ENCODE assay signal across 14 cellular contexts in the genomic region with DNA sequence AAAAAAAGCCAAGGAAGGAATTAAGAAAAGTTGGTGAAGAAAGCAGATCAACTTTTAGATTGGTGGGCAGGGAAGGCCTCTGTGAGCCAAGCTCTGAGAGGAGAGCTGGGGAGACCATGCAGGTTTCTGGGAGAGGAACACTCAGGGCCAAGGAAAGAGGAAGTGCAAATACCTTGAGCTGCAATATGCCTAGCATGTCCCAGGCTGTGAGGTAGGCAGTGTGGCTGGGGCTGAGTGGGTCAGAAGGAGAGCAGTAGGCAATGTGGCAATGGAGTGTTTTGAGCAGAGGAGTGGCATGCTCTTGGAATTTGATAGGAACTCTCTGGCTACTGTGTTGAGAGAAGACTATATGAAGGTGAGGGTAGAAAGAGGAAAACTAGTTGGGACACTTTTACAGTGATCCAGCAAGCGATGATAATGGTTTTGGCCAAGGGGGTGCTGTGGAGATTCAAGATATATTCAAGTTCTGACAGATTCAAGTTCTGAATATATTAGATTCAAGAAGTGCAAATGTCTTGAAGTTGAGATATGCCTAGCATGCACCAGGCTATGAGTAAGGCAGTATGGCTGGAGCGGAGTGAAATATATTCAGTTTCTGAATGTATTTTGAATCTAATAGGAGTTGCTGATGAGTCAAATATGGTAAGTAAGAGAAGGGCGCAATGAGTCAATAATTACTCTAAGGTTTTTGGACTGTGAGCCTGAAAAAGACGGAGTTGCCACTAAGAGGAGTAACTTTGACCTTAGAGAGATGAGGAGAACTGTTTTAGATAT.
A peak's percentile ranks its signal among the peaks of the same experiment; 100 is the strongest.
DNase-seq lines count a peak whose midpoint lies in the region; ATAC-seq and TF ChIP-seq lines count a peak whose summit lies in the region.
"Had no signal": no experiment of that assay in that cellular context is flagged by ENCODE, and none has a peak within 500 bp of the region (broad histone marks: within the 10 kb centered on the region; RNA-seq: fewer than 3 reads in every experiment).

No MANE protein-coding gene starts in this region.

- ATAC-seq in GM19463 (IDR thresholded peaks at IDR 0.05; ENCODE audit: unreplicated experiment) (peak; percentile 46), HG02852 (IDR thresholded peaks at IDR 0.05; ENCODE audit: unreplicated experiment) (peak; percentile 69), body of pancreas (no peak), GM19328 (IDR thresholded peaks at IDR 0.05; ENCODE audit: unreplicated experiment) (no peak)
- ATAC-seq: naive thymus-derived CD8-positive, alpha-beta T cell had no signal

- no peak for TF ChIP-seq POLR2A in body of pancreas (IDR thresholded peaks at IDR 0.05)

- H3K4me3 Mint-ChIP-seq in osteocyte (ENCODE audit: unreplicated experiment), result no peak overlapping the region
- H3K4me3 Mint-ChIP-seq: naive thymus-derived CD8-positive, alpha-beta T cell; T-helper 1 cell treated with Interleukin-12 subunit alpha and Interleukin-12 subunit beta and Interleukin-4 antibody, amounts not matched to agents 30 μg/mL and 1 μg/mL, for 36 hours had no signal

- H3K4me1 ChIP-seq in OCI-LY1 (ENCODE audit: insufficient read depth, low read length, severe bottlenecking) (peaks cover 64% of the 10 kb centered on the region), body of pancreas (peaks cover 6% of the 10 kb centered on the region)
- H3K4me1 ChIP-seq: testis had no signal

- H3K36me3 Mint-ChIP-seq in osteocyte (ENCODE audit: unreplicated experiment), result peaks cover 15% of the 10 kb centered on the region

- H3K36me3 ChIP-seq in OCI-LY1 (ENCODE audit: insufficient read depth, low read length) (peaks cover 21% of the 10 kb centered on the region), body of pancreas (replicated peaks in 1 of 2; ENCODE audit: insufficient read depth in 1 of 2, low read depth in 2 of 2) (no peaks in the 10 kb centered on the region)
- H3K36me3 ChIP-seq: sigmoid colon had no signal

- no peaks in the 10 kb centered on the region for H3K27me3 Mint-ChIP-seq in osteocyte (ENCODE audit: unreplicated experiment)
- H3K27me3 Mint-ChIP-seq: naive thymus-derived CD8-positive, alpha-beta T cell had no signal

- no peak overlapping the region for H3K9ac ChIP-seq in OCI-LY1 (ENCODE audit: low read length)

- H3K4me3 ChIP-seq in OCI-LY1 (ENCODE audit: low read depth, low read length, poor library complexity, severe bottlenecking) (no peak overlapping the region), body of pancreas (no peak overlapping the region)
- H3K4me3 ChIP-seq: dorsolateral prefrontal cortex, sigmoid colon, testis had no signal

- DNase-seq in osteocyte (ENCODE audit: extremely low spot score, unreplicated experiment) (no peak), body of pancreas (no peak), NCI-H1092 (lab: John Stamatoyannopoulos, UW) (no peak)
- DNase-seq: activated CD8-positive, alpha-beta memory T cell treated with anti-CD3 and anti-CD28 coated beads for 24 hours; dorsolateral prefrontal cortex; naive thymus-derived CD8-positive, alpha-beta T cell; NCI-H2029; sigmoid colon; testis had no signal

- intact Hi-C loops in body of pancreas (cut with DNase I), result no loop called here

- no peaks in the 10 kb centered on the region for H3K79me2 ChIP-seq in OCI-LY1 (ENCODE audit: insufficient read depth, low read length)

- H3F3A ChIP-seq in OCI-LY1 (ENCODE audit: insufficient read depth, low read length), result no peaks in the 10 kb centered on the region

- H3K27ac ChIP-seq in OCI-LY1 (ENCODE audit: low read depth, low read length, poor library complexity, severe bottlenecking) (peak overlapping the region; percentile 24), body of pancreas (no peak overlapping the region)
- H3K27ac ChIP-seq: sigmoid colon, testis had no signal

- H2AFZ ChIP-seq in OCI-LY1 (ENCODE audit: low read length), result no peak overlapping the region

- H3K9me3 ChIP-seq in OCI-LY1 (ENCODE audit: low read length), result no peaks in the 10 kb centered on the region
- no peaks in the 10 kb centered on the region for H3K9me3 ChIP-seq in body of pancreas
- H3K9me3 ChIP-seq: sigmoid colon, testis had no signal

- peak overlapping the region; percentile 46 for H3K27ac Mint-ChIP-seq in osteocyte (ENCODE audit: unreplicated experiment)
- H3K27ac Mint-ChIP-seq: T-helper 1 cell treated with Interleukin-12 subunit alpha and Interleukin-12 subunit beta and Interleukin-4 antibody, amounts not matched to agents 30 μg/mL and 1 μg/mL, for 36 hours had no signal

- WGBS in body of pancreas, 2 donors, result 97 to 98% methylated on average over 4 of the region's 4 CpGs

- no peaks in the 10 kb centered on the region for H4K20me1 ChIP-seq in OCI-LY1 (ENCODE audit: insufficient read depth, low read length)

- peaks cover 6% of the 10 kb centered on the region for H3K9me3 Mint-ChIP-seq in osteocyte (ENCODE audit: unreplicated experiment)
- H3K9me3 Mint-ChIP-seq: T-helper 1 cell treated with Interleukin-12 subunit alpha and Interleukin-12 subunit beta and Interleukin-4 antibody, amounts not matched to agents 30 μg/mL and 1 μg/mL, for 36 hours had no signal

- H3K27me3 ChIP-seq in OCI-LY1 (ENCODE audit: insufficient read depth, low read length), result no peaks in the 10 kb centered on the region
- H3K27me3 ChIP-seq in body of pancreas, result no peaks in the 10 kb centered on the region
- H3K27me3 ChIP-seq: dorsolateral prefrontal cortex, sigmoid colon, testis had no signal

- no peak for TF ChIP-seq CTCF in OCI-LY1 (IDR thresholded peaks at IDR 0.05; ENCODE audit: low read length)
- TF ChIP-seq CTCF in osteocyte (IDR thresholded peaks at IDR 0.05), result no peak
- TF ChIP-seq CTCF in body of pancreas (IDR thresholded peaks at IDR 0.05), result no peak

- no peaks in the 10 kb centered on the region for H3K9me2 ChIP-seq in OCI-LY1 (ENCODE audit: low read depth, low read length)

- H3K4me2 ChIP-seq in OCI-LY1 (ENCODE audit: low read length), result no peak overlapping the region

- peaks cover 58% of the 10 kb centered on the region for H3K4me1 Mint-ChIP-seq in osteocyte (ENCODE audit: unreplicated experiment)

Comparison
In these comparisons a context has a peak if more than half of its experiments do, and no peak if none do; other contexts are left out.
1. ATAC-seq: peak in GM19463 (single experiment) and HG02852 (single experiment); none in body of pancreas (single experiment) and GM19328 (single experiment).